In the genomic region with DNA sequence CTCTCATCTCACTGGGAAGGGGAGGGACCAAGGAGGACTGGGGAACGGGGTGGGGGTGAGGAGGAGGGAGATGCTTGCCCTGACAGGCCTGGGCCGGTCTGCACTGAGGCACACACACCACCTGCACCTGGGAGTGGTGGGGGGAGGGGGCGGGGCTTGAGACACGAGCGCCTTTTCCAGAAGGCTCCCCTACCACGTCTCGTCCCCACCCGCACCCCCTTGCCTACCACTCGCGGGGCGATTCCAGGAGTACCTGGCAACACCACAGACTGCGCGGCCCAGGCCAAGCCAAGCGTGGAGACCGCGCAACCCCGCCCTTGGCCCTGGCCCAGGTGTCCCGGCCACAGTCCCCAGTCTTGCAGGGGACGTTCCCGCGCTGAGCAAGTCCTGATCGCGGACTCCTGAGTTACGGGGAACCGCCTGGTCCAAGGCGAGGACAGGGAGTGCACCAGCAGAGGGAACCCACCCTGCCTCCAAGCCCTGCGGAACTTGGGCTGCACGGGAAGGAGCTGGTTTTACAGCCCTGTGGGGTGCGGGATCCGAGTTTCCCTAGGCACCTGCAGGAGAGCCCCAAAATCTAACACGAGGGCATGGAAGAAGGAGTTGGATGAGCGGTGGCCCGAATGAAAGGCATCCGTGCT, we compare ENCODE assay signal across 17 cellular contexts.
DNase-seq lines count a peak whose midpoint lies in the region; ATAC-seq, FAIRE-seq and TF ChIP-seq lines count a peak whose summit lies in the region.
"Had no signal": no experiment of that assay in that cellular context is flagged by ENCODE, and none has a peak within 500 bp of the region (broad histone marks: within the 10 kb centered on the region; RNA-seq: fewer than 3 reads in every experiment).

No MANE protein-coding gene starts in this region.

- peak overlapping the region; percentile 46; the same call in 1 of the 2 replicates for H2BK15ac ChIP-seq in H1 (ENCODE audit: low read length)

- no peak overlapping the region for H3K4me3 Mint-ChIP-seq in activated CD8-positive, alpha-beta memory T cell treated with anti-CD3 and anti-CD28 coated beads, Interleukin-2, amount 10 ng/mL, durations not matched to agents 7 days and 5 days
- no peak overlapping the region for H3K4me3 Mint-ChIP-seq in activated T-cell treated with anti-CD3 and anti-CD28 coated beads, Interleukin-2, amount 50 U/mL, for 4 hours
- H3K4me3 Mint-ChIP-seq: neural crest cell had no signal

- TF ChIP-seq CTCF in A549 (IDR thresholded peaks at IDR 0.05) (no peak), H1 (IDR thresholded peaks at IDR 0.05; ENCODE audit: control extremely low read depth in 1 of 3, insufficient read depth in 1 of 3, low read depth in 1 of 3, low read length in 3 of 3) (peak in 1 of 3 experiments; percentile 20; a peak in 1 of 4 replicates), lower lobe of right lung (IDR thresholded peaks at IDR 0.05) (no peak)

- ATAC-seq in A549 (no peak), lower lobe of right lung (peak; percentile 23 to 41), HG03432 (IDR thresholded peaks at IDR 0.05; ENCODE audit: unreplicated experiment) (no peak)
- ATAC-seq in activated CD8-positive, alpha-beta memory T cell treated with anti-CD3 and anti-CD28 coated beads, Interleukin-2, amount 10 ng/mL, durations not matched to agents 7 days and 5 days = no peak
- no peak for ATAC-seq in activated T-cell treated with anti-CD3 and anti-CD28 coated beads, Interleukin-2, amount 50 U/mL, for 4 hours
- ATAC-seq: K562 had no signal

- peak overlapping the region; percentile 63 for H4K8ac ChIP-seq in H1 (ENCODE audit: extremely low read depth, insufficient read depth, low read length)

- H3K4me3 ChIP-seq in A549 = no peak overlapping the region
- peak overlapping the region; percentile 9; the same call in 1 of the 2 replicates for H3K4me3 ChIP-seq in HUES64 (ENCODE audit: low read length)
- H3K4me3 ChIP-seq in H1 (ENCODE audit: extremely low read depth in 1 of 4, insufficient read depth in 2 of 4, low read depth in 3 of 4, low read length in 4 of 4) = peak overlapping the region; percentile 26 to 57 (median 44)
- no peak overlapping the region for H3K4me3 ChIP-seq in lower lobe of right lung
- H3K4me3 ChIP-seq: K562 had no signal

- H4K20me1 ChIP-seq in H1 (replicated peaks in 1 of 2; ENCODE audit: control insufficient read depth in 1 of 2, insufficient read depth in 2 of 2, low read length in 2 of 2) = no peaks in the 10 kb centered on the region

- no peak overlapping the region for H2AK5ac ChIP-seq in H1 (ENCODE audit: low read depth, low read length)

- no peaks in the 10 kb centered on the region for H3K36me3 Mint-ChIP-seq in activated CD8-positive, alpha-beta memory T cell treated with anti-CD3 and anti-CD28 coated beads, Interleukin-2, amount 10 ng/mL, durations not matched to agents 7 days and 5 days
- no peaks in the 10 kb centered on the region for H3K36me3 Mint-ChIP-seq in activated T-cell treated with anti-CD3 and anti-CD28 coated beads, Interleukin-2, amount 50 U/mL, for 4 hours (ENCODE audit: insufficient read depth)

- H3K27me3 Mint-ChIP-seq in activated CD8-positive, alpha-beta memory T cell treated with anti-CD3 and anti-CD28 coated beads, Interleukin-2, amount 10 ng/mL, durations not matched to agents 7 days and 5 days = peaks cover 44% of the 10 kb centered on the region
- H3K27me3 Mint-ChIP-seq in activated T-cell treated with anti-CD3 and anti-CD28 coated beads, Interleukin-2, amount 50 U/mL, for 4 hours (ENCODE audit: low read depth) = peaks cover 60% of the 10 kb centered on the region

- no peak overlapping the region for H3K4ac ChIP-seq in H1 (replicated peaks; ENCODE audit: insufficient read length, low read depth, low read length)

- H3K9me3 ChIP-seq in A549 = no peaks in the 10 kb centered on the region
- no peaks in the 10 kb centered on the region for H3K9me3 ChIP-seq in HUES64 (ENCODE audit: insufficient read depth, low read depth, low read length)
- no peaks in the 10 kb centered on the region for H3K9me3 ChIP-seq in H1 (ENCODE audit: insufficient read depth in 2 of 2, low read depth in 1 of 2, low read length in 1 of 2)
- H3K9me3 ChIP-seq in lower lobe of right lung = no peaks in the 10 kb centered on the region

- CTCF ChIA-PET in A549 (lab: Yijun Ruan, JAX) = interaction anchor here (1.7 to 4.5 kb wide), 3 partner anchors 12 to 132 kb away, joined by 8 to 83 read pairs (median 25); no protein-coding TSS in a partner anchor
- CTCF ChIA-PET in H1 (lab: Charles Lee; ENCODE audit: partially characterized antibody) = interaction anchor here (0.9 to 3.5 kb wide), 4 partner anchors 17 to 131 kb away, joined by 3 to 18 read pairs (median 4); a partner anchor contains a TSS
- CTCF ChIA-PET in activated CD8-positive, alpha-beta memory T cell treated with anti-CD3 and anti-CD28 coated beads, Interleukin-2, amount 10 ng/mL, durations not matched to agents 7 days and 5 days (lab: Charles Lee) = interaction anchor here (2.5 kb wide), 1 partner anchor 131 kb away, joined by 13 read pairs; no protein-coding TSS in a partner anchor

- peak overlapping the region; percentile 63; the same call in 1 of the 2 replicates for H2BK5ac ChIP-seq in H1 (ENCODE audit: low read depth, low read length)

- H3K23me2 ChIP-seq in H1 (ENCODE audit: low read depth, low read length) = no peaks in the 10 kb centered on the region; the same call in 1 of the 2 replicates

- peaks cover 20% of the 10 kb centered on the region for H3K4me1 ChIP-seq in A549
- no peaks in the 10 kb centered on the region for H3K4me1 ChIP-seq in HUES64 (ENCODE audit: insufficient read depth, low read length)
- H3K4me1 ChIP-seq in H1 (replicated peaks in 1 of 4; ENCODE audit: control insufficient read depth in 3 of 4, insufficient read depth in 4 of 4, low read length in 3 of 4) = peaks cover 3 to 12% (median 10%) of the 10 kb centered on the region in 4 experiments
- no peaks in the 10 kb centered on the region for H3K4me1 ChIP-seq in lower lobe of right lung

- TF ChIP-seq POLR2A in A549 (IDR thresholded peaks at IDR 0.05; ENCODE audit: low read length) (no peak), H1 (IDR thresholded peaks at IDR 0.05; ENCODE audit: control extremely low read depth in 1 of 2, low read depth in 2 of 2, low read length in 2 of 2) (no peak)

- H3K4me2 ChIP-seq in A549 (peak overlapping the region; percentile 36), H1 (ENCODE audit: insufficient read depth in 1 of 2, low read depth in 2 of 2, low read length in 2 of 2) (peak overlapping the region; percentile 64 to 78)

- H3K4me1 Mint-ChIP-seq in activated CD8-positive, alpha-beta memory T cell treated with anti-CD3 and anti-CD28 coated beads, Interleukin-2, amount 10 ng/mL, durations not matched to agents 7 days and 5 days = peaks cover 6% of the 10 kb centered on the region
- no peaks in the 10 kb centered on the region for H3K4me1 Mint-ChIP-seq in activated T-cell treated with anti-CD3 and anti-CD28 coated beads, Interleukin-2, amount 50 U/mL, for 4 hours (ENCODE audit: low read depth)

- DNase-seq in A549 (ENCODE audit: low read depth in 1 of 2, low spot score in 1 of 2) (no peak), H1 (ENCODE audit: low read depth in 1 of 2, low spot score in 2 of 2) (peak in 1 of 2 experiments; percentile 78), lower lobe of right lung (no peak), SW 1271 (lab: John Stamatoyannopoulos, UW) (no peak)
- no peak for DNase-seq in activated CD8-positive, alpha-beta memory T cell treated with anti-CD3 and anti-CD28 coated beads, Interleukin-2, amount 10 ng/mL, durations not matched to agents 7 days and 5 days
- DNase-seq in activated T-cell treated with anti-CD3 and anti-CD28 coated beads, Interleukin-2, amount 50 U/mL, for 4 hours = no peak
- DNase-seq: activated naive CD4-positive, alpha-beta T cell treated with Interleukin-2 at 50 U/mL for 16 hours; central memory CD4-positive, alpha-beta T cell; GF-D8; hippocampal formation; NCI-H1092 treated with DMSO at 0.1 percent for 48 hours; NCI-H2171; stimulated activated naive CD4-positive, alpha-beta T cell treated with Interleukin-2 at 50 U/mL for 16 hours had no signal

- POLR2A ChIA-PET in A549 (lab: Yijun Ruan, JAX) (no interaction called here), H1 (lab: Charles Lee; ENCODE audit: partially characterized antibody) (interaction anchor here (1.0 to 1.1 kb wide), 2 partner anchors 13 to 171 kb away, joined by 3 read pairs; no protein-coding TSS in a partner anchor)

- peak overlapping the region; percentile 91; the same call in 1 of the 2 replicates for H3K18ac ChIP-seq in H1 (ENCODE audit: extremely low read depth, low read length)

- no peak overlapping the region for H3K14ac ChIP-seq in H1 (ENCODE audit: insufficient read length)

- 90% methylated on average over 34 of the region's 34 CpGs for WGBS in A549 (ENCODE audit: missing lambda C conversion rate)
- 94% methylated on average over 33 of the region's 34 CpGs for WGBS in HUES64
- WGBS in H1 (ENCODE audit: extremely low coverage in 1 of 2, insufficient coverage in 1 of 2, insufficient read length in 1 of 2, insufficient replicate concordance in 2 of 2, low coverage in 1 of 2, low lambda C conversion rate in 2 of 2, missing lambda C conversion rate in 1 of 2), 2 experiments = 20% methylated on average over 22 of the region's 34 CpGs; no CpG with 5 or more reads in 1 of the 2 experiments

- intact Hi-C loops in lower lobe of right lung (cut with DNase I) = no loop called here

- no peak overlapping the region for H2BK120ac ChIP-seq in H1 (replicated peaks; ENCODE audit: low read depth, low read length)

- TF ChIP-seq EP300 in A549 (IDR thresholded peaks at IDR 0.05) = no peak
- no peak for TF ChIP-seq EP300 in H1 (IDR thresholded peaks at IDR 0.05; ENCODE audit: borderline replicate concordance in 1 of 2, low read depth in 2 of 2, low read length in 2 of 2)

- peak overlapping the region; percentile 16 for H4K5ac ChIP-seq in H1 (ENCODE audit: insufficient read length, low read depth, low read length)

- no peaks in the 10 kb centered on the region for H3K9me3 Mint-ChIP-seq in activated CD8-positive, alpha-beta memory T cell treated with anti-CD3 and anti-CD28 coated beads, Interleukin-2, amount 10 ng/mL, durations not matched to agents 7 days and 5 days (ENCODE audit: low read depth)
- no peaks in the 10 kb centered on the region for H3K9me3 Mint-ChIP-seq in activated T-cell treated with anti-CD3 and anti-CD28 coated beads, Interleukin-2, amount 50 U/mL, for 4 hours

- H3K9ac ChIP-seq in HUES64 (ENCODE audit: low read depth, low read length) (no peak overlapping the region), H1 (replicated peaks in 1 of 4; ENCODE audit: extremely low read depth in 1 of 4, low read depth in 3 of 4, low read length in 3 of 4) (no peak overlapping the region; a peak in 1 of 7 replicates)

- H2BK12ac ChIP-seq in H1 (ENCODE audit: low read depth, low read length) = peak overlapping the region; percentile 89; the same call in 1 of the 2 replicates

- H3K27ac ChIP-seq in A549 (peak overlapping the region; percentile 3 to 64; a peak in 4 of 6 replicates), HUES64 (ENCODE audit: low read depth, low read length) (no peak overlapping the region), H1 (ENCODE audit: low read depth, low read length) (no peak overlapping the region), lower lobe of right lung (no peak overlapping the region)

- H2BK20ac ChIP-seq in H1 (ENCODE audit: low read length) = peak overlapping the region; percentile 64; the same call in 1 of the 2 replicates

- TF ChIP-seq RAD21 in A549 (conservative IDR thresholded peaks at IDR 0.05 in 1 of 2, IDR thresholded peaks at IDR 0.05 in 1 of 2) (no peak), H1 (IDR thresholded peaks at IDR 0.05 in 1 of 2, conservative IDR thresholded peaks at IDR 0.05 in 1 of 2; ENCODE audit: low read depth in 2 of 2, low read length in 2 of 2) (peak in 1 of 2 experiments; percentile 17; a peak in 1 of 4 replicates)

- H4K91ac ChIP-seq in H1 (replicated peaks; ENCODE audit: insufficient read length, low read length) = peak overlapping the region; percentile 67

- no peaks in the 10 kb centered on the region for H3K79me2 ChIP-seq in H1 (ENCODE audit: control insufficient read depth in 1 of 2, insufficient read depth in 2 of 2, low read length in 2 of 2)

- no peak for FAIRE-seq in A549 (lab: Jason Lieb, UNC)
- no peak for FAIRE-seq in H1 (lab: Jason Lieb, UNC)
- FAIRE-seq: K562 had no signal

- peak overlapping the region; percentile 17 for H3K56ac ChIP-seq in H1 (replicated peaks; ENCODE audit: insufficient read length, low read depth, low read length)

- no peaks in the 10 kb centered on the region for H3K79me1 ChIP-seq in H1 (ENCODE audit: low read depth, low read length)

- H2AFZ ChIP-seq in H1 (ENCODE audit: low read length) = peak overlapping the region; percentile 82

- no peak overlapping the region for H3K27ac Mint-ChIP-seq in activated CD8-positive, alpha-beta memory T cell treated with anti-CD3 and anti-CD28 coated beads, Interleukin-2, amount 10 ng/mL, durations not matched to agents 7 days and 5 days

- H3K23ac ChIP-seq in H1 (ENCODE audit: insufficient read length) = no peak overlapping the region

- peaks cover 1% of the 10 kb centered on the region; the same call in 1 of the 2 replicates for H3K27me3 ChIP-seq in HUES64 (ENCODE audit: insufficient read depth, low read length)
- H3K27me3 ChIP-seq in H1 (replicated peaks in 1 of 4; ENCODE audit: control insufficient read depth in 3 of 4, extremely low read depth in 1 of 4, insufficient read depth in 3 of 4, low read length in 3 of 4) = peaks cover 0 to 25% (median 18%) of the 10 kb centered on the region in 4 experiments; a peak in 6 of 7 replicates
- H3K27me3 ChIP-seq in lower lobe of right lung (ENCODE audit: low read depth) = peaks cover 40% of the 10 kb centered on the region

- H3K36me3 ChIP-seq in HUES64 (ENCODE audit: insufficient read depth, low read length) (no peaks in the 10 kb centered on the region), H1 (ENCODE audit: control insufficient read depth in 2 of 4, insufficient read depth in 4 of 4, low read length in 3 of 4) (no peaks in the 10 kb centered on the region), lower lobe of right lung (no peaks in the 10 kb centered on the region)

Comparison
In these comparisons a context has a peak if more than half of its experiments do, and no peak if none do; other contexts are left out.
1. ATAC-seq: peak in lower lobe of right lung (2 of 2); none in A549 (0 of 2), activated CD8-positive, alpha-beta memory T cell treated with anti-CD3 and anti-CD28 coated beads, Interleukin-2, amount 10 ng/mL, durations not matched to agents 7 days and 5 days (single experiment), HG03432 (single experiment) and activated T-cell treated with anti-CD3 and anti-CD28 coated beads, Interleukin-2, amount 50 U/mL, for 4 hours (0 of 2).
2. H3K27ac ChIP-seq: peak in A549 (2 of 2); none in HUES64 (single experiment), H1 (single experiment) and lower lobe of right lung (single experiment).
3. H3K4me3 ChIP-seq: peak in HUES64 (single experiment) and H1 (4 of 4); none in A549 (single experiment) and lower lobe of right lung (single experiment).